1 cellular context compared by ENCODE assay signal in genomic region chr9:129353697-129354336, GRCh38.
TF ChIP-seq lines count a peak whose summit lies in the region.

No MANE protein-coding gene starts in this region.

TF ChIP-seq in A549, 52 proteins besides CTCF, POLR2A, EP300 and RAD21 (continued from another document):
- TF ChIP-seq E2F6 (IDR thresholded peaks at IDR 0.05; ENCODE audit: borderline replicate concordance, low read depth) (no peak), HES2 (IDR thresholded peaks at IDR 0.05) (no peak), PHF8 (IDR thresholded peaks at IDR 0.05; ENCODE audit: borderline replicate concordance, low read depth) (no peak)
TF ChIP-seq in A549: peak in this region for 0.
